In genomic region chr10:103458720-103459119, GRCh38 we compare ENCODE assay signal across 10 cellular contexts. TPM values are rescaled to one million over a fixed set of nuclear protein-coding genes. Genes with fewer than 3 reads are reported as not detected.
A peak's percentile ranks its signal among the peaks of the same experiment; 100 is the strongest.
DNase-seq lines count a peak whose midpoint lies in the region; ATAC-seq and TF ChIP-seq lines count a peak whose summit lies in the region.
"Had no signal": no experiment of that assay in that cellular context is flagged by ENCODE, and none has a peak within 500 bp of the region (broad histone marks: within the 10 kb centered on the region; RNA-seq: fewer than 3 reads in every experiment).

CALHM1 (minus strand) TSS chr10:103458900; CDS start chr10:103458751, 149 bp downstream.

- no peak within 1 kb of the TSS for H3K27ac ChIP-seq in GM23338 (ENCODE audit: low read depth)

- DNase-seq in GM23338 (ENCODE audit: low spot score) (peak; percentile 76), NCI-H2227 (lab: John Stamatoyannopoulos, UW; ENCODE audit: unreplicated experiment) (peak; percentile 54), iPS-NIHi7 (ENCODE audit: extremely low spot score) (peak; percentile 92), HFFc6 (no peak), NK-92 (lab: John Stamatoyannopoulos, UW; ENCODE audit: unreplicated experiment) (no peak), midbrain (lab: John Stamatoyannopoulos, UW) (no peak)
- DNase-seq: cerebellar nuclear complex had no signal

- no peaks in the 10 kb centered on the region; the same call in 2 of the 3 replicates for H3K9me3 Mint-ChIP-seq in GM23338
- no peaks in the 10 kb centered on the region for H3K9me3 Mint-ChIP-seq in HFFc6

- H3K27me3 Mint-ChIP-seq in GM23338 (ENCODE audit: insufficient read depth, low read depth, poor library complexity) (peaks cover 19% of the 10 kb centered on the region), HFFc6 (ENCODE audit: insufficient read depth) (peaks cover 4% of the 10 kb centered on the region)

- ATAC-seq in GM18505 (IDR thresholded peaks at IDR 0.05; ENCODE audit: unreplicated experiment): peak; percentile 85
- peak; percentile 95 for ATAC-seq in GM23338
- ATAC-seq in SK-N-SH treated with all-trans-retinoic acid at 6 μM for 48 hours: no peak; the same call in 2 of the 3 replicates

- TF ChIP-seq CTCF in GM23338 (conservative IDR thresholded peaks at IDR 0.05; ENCODE audit: low read depth in 2 of 2) (no peak), HFFc6 (IDR thresholded peaks at IDR 0.05) (no peak)

- H3K79me2 ChIP-seq in GM23338 (replicated peaks; ENCODE audit: insufficient read depth): no peaks in the 10 kb centered on the region

- no peak within 1 kb of the TSS for H3K4me2 ChIP-seq in GM23338

- no peaks in the 10 kb centered on the region for H3K27me3 ChIP-seq in GM23338 (ENCODE audit: insufficient read depth)

- H4K20me1 ChIP-seq in GM23338 (replicated peaks; ENCODE audit: insufficient read depth): no peaks in the 10 kb centered on the region

- no peaks in the 10 kb centered on the region for H3K36me3 ChIP-seq in GM23338 (ENCODE audit: insufficient read depth)

- H3K4me1 ChIP-seq in GM23338 (ENCODE audit: insufficient read depth): no peaks in the 10 kb centered on the region

- no peak within 1 kb of the TSS for H3K4me3 Mint-ChIP-seq in GM23338
- H3K4me3 Mint-ChIP-seq in HFFc6: no peak within 1 kb of the TSS

- H3K4me1 Mint-ChIP-seq in GM23338 (peaks cover 6% of the 10 kb centered on the region), HFFc6 (ENCODE audit: low read depth) (peaks cover 2% of the 10 kb centered on the region)

- no peaks in the 10 kb centered on the region; the same call in 2 of the 3 replicates for H3K36me3 Mint-ChIP-seq in GM23338 (ENCODE audit: low read depth)
- H3K36me3 Mint-ChIP-seq in HFFc6 (ENCODE audit: low read depth): no peaks in the 10 kb centered on the region

- no peaks in the 10 kb centered on the region for H3K9me2 ChIP-seq in GM23338 (ENCODE audit: insufficient read depth)

- H3F3A ChIP-seq in GM23338 (replicated peaks; ENCODE audit: low read depth): no peaks in the 10 kb centered on the region

- TF ChIP-seq POLR2A in GM18505 (IDR thresholded peaks at IDR 0.05; ENCODE audit: borderline replicate concordance, extremely low read depth, insufficient read depth, insufficient read length): no peak

- no peak within 1 kb of the TSS for H3K4me3 ChIP-seq in GM23338

- 0 out of 2 replicates have a peak within 1 kb of the TSS, but pooled peaks have one; percentile 76 for H2AFZ ChIP-seq in GM23338

- H3K27ac Mint-ChIP-seq in GM23338 (no peak within 1 kb of the TSS), HFFc6 (no peak within 1 kb of the TSS)

TF ChIP-seq in GM23338, 12 proteins besides CTCF, POLR2A, EP300 and RAD21:
- TF ChIP-seq STAT1 (IDR thresholded peaks at IDR 0.05; ENCODE audit: unreplicated experiment) (no peak), ETS1 (IDR thresholded peaks at IDR 0.05) (no peak), EZH2 (IDR thresholded peaks at IDR 0.05; ENCODE audit: low read depth, unreplicated experiment) (no peak), REST (IDR thresholded peaks at IDR 0.05; ENCODE audit: unreplicated experiment) (no peak), JUNB (IDR thresholded peaks at IDR 0.05; ENCODE audit: unreplicated experiment) (no peak), NANOG (IDR thresholded peaks at IDR 0.05; ENCODE audit: borderline replicate concordance) (no peak), EZH2phosphoT487 (IDR thresholded peaks at IDR 0.05; ENCODE audit: unreplicated experiment) (no peak)

TF ChIP-seq in SK-N-SH treated with all-trans-retinoic acid at 6 μM for 48 hours, 23 proteins besides CTCF, POLR2A, EP300 and RAD21:
- no peak for TF ChIP-seq ESRRG (CRISPR knock-in tag; IDR thresholded peaks at IDR 0.05)
- TF ChIP-seq PPARA (CRISPR knock-in tag; IDR thresholded peaks at IDR 0.05; ENCODE audit: borderline replicate concordance): no peak
- TF ChIP-seq ZC3H10 (CRISPR knock-in tag; IDR thresholded peaks at IDR 0.05): no peak
- no peak for TF ChIP-seq TSHZ2 (CRISPR knock-in tag; IDR thresholded peaks at IDR 0.05)
- TF ChIP-seq SNAI2 (CRISPR knock-in tag; IDR thresholded peaks at IDR 0.05): no peak
- no peak for TF ChIP-seq ZNF565 (CRISPR knock-in tag; conservative IDR thresholded peaks at IDR 0.05; ENCODE audit: low read depth)
- TF ChIP-seq TCF4 (CRISPR knock-in tag; IDR thresholded peaks at IDR 0.05; ENCODE audit: borderline replicate concordance): no peak

RNA-seq across cellular contexts. Expression of gene CALHM1, which starts in this region (rescaled TPM):
- total RNA-seq in GM23338 (2014; rRNA removed; shearing (Covaris generic)): 0.93 TPM in 1 of 2 replicates, not detected in the other
- polyA plus RNA-seq in GM23338 (2016; fragmentation: Nextera tagmentation; extraction: Ambion mirVana): 0.11 and 0.16 TPM in 2 replicates
- not detected for total RNA-seq in HFFc6 (2021; fragmentation: NEBNext Ultra II Directional; extraction: Animal tissue kit (Norgen Biotek cat#: 25700))
- total RNA-seq: mononuclear cell had no signal

Comparison
In these comparisons a context has a peak if more than half of its experiments do, and no peak if none do; other contexts are left out.
1. Peak in DNase-seq and ATAC-seq in GM23338; RNA of the gene not detected or under 1 TPM.
2. DNase-seq: peak in NCI-H2227 (single experiment) and iPS-NIHi7 (single experiment); none in HFFc6 (single experiment), NK-92 (single experiment) and midbrain (single experiment).